ENCODE assay signal across 15 cellular contexts in the genomic region with DNA sequence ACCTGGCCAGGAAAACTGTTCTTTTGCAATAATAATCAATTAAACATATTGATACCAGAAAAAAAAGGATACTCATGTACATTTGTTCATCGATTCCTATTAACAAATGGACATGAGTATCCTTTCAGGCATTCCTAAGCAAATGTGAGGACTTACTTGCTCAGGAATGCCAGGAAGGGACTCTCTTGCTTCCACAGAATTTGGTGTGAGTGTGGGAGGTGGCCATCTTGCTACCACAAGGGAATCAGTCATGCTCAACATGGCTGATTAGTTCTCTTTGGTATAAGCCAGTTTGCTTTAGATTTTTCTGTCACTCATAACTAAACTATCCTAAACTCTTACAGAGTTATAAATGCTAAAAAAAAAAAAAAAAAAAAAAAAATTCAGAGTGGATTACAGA.
"Had no signal": no experiment of that assay in that cellular context is flagged by ENCODE, and none has a peak within 500 bp of the region (broad histone marks: within the 10 kb centered on the region; RNA-seq: fewer than 3 reads in every experiment).

No MANE protein-coding gene starts in this region.

- H3K9me3 ChIP-seq: gastrocnemius medialis, lower lobe of right lung, neutrophil, vagina had no signal

- H3K4me1 Mint-ChIP-seq: naive B cell had no signal

- H3K27ac Mint-ChIP-seq: activated CD4-positive, alpha-beta memory T cell treated with anti-CD3 and anti-CD28 coated beads for 36 hours; activated naive CD8-positive, alpha-beta T cell treated with anti-CD3 and anti-CD28 coated beads for 36 hours; naive B cell had no signal

- H3K4me3 Mint-ChIP-seq: activated CD4-positive, alpha-beta memory T cell treated with anti-CD3 and anti-CD28 coated beads for 36 hours; activated naive CD8-positive, alpha-beta T cell treated with anti-CD3 and anti-CD28 coated beads for 36 hours; naive B cell had no signal

- H3K4me1 ChIP-seq: gastrocnemius medialis, lower lobe of right lung, tibial nerve, vagina had no signal

- ATAC-seq: gastrocnemius medialis, lower lobe of right lung had no signal

- H3K27me3 Mint-ChIP-seq: activated CD4-positive, alpha-beta memory T cell treated with anti-CD3 and anti-CD28 coated beads for 36 hours; activated naive CD8-positive, alpha-beta T cell treated with anti-CD3 and anti-CD28 coated beads for 36 hours; naive B cell had no signal

- H3K36me3 ChIP-seq: gastrocnemius medialis had no signal

- H3K4me3 ChIP-seq: cardiac muscle cell, gastrocnemius medialis, heart right ventricle, lower lobe of right lung, skin epidermis, tibial nerve, vagina had no signal

- H3K36me3 Mint-ChIP-seq: activated CD4-positive, alpha-beta memory T cell treated with anti-CD3 and anti-CD28 coated beads for 36 hours; activated naive CD8-positive, alpha-beta T cell treated with anti-CD3 and anti-CD28 coated beads for 36 hours; naive B cell had no signal

- H3K27ac ChIP-seq: cardiac muscle cell, gastrocnemius medialis, lower lobe of right lung, neutrophil, skin epidermis, tibial nerve, vagina had no signal

- H3K27me3 ChIP-seq: cardiac muscle cell, gastrocnemius medialis, heart right ventricle, neutrophil, tibial nerve, vagina had no signal

- DNase-seq: activated CD4-positive, alpha-beta memory T cell treated with anti-CD3 and anti-CD28 coated beads for 36 hours; activated CD4-positive, alpha-beta T cell treated with anti-CD3 and anti-CD28 coated beads for 1 hour; activated gamma-delta T cell treated with Interleukin-2 at 50 U/mL for 16 hours; activated naive CD8-positive, alpha-beta T cell treated with anti-CD3 and anti-CD28 coated beads for 36 hours; activated T-cell treated with anti-CD3 and anti-CD28 coated beads, Interleukin-2, amount 50 U/mL, for 48 hours; anterior cingulate cortex; gastrocnemius medialis; heart right ventricle; lower lobe of right lung; naive B cell had no signal
